In the genomic region with DNA sequence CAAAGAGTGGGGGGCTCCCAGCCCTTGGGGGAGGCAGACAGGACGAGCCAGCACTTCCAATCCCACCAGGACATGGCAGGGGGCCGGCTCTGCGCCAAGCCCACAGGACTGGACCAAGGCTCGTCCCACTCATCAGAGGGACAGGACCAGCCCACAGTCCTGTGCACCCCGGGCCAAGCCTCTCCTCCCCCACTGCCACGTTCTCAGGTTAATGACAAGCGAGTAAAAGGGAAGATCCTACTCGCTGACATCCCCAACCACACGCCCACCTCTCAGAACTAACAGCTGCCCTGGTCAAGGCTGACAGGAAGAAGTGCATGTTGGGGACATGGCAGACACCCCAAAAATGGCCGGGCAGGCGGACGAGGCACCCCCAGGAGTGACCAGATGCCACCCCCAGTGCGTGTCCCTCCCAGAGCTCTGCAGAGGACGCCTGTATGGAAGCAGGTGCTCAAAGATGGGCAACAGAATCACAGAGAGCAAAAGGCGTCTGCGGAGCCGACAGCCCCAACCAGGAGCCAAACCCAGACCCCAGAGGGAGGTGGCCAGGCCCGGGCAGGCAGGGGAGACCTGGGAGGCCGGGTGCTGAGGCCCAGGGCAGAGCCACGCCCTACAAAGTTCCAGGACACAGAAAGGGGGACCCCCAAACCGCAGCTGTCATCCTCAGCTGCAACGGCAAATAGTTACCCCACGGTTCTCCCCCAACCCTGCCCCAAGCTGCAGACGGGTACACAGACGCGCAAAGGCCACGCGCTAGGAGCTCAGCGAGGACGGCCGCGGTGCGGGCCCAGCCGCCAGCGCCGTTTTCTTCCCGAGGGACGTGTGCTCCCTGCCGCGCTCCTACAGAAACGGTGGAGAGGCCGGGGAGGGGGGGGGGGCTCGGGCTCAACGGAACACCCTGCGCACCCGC, we compare ENCODE assay signal across 8 cellular contexts. TPM values are rescaled to one million over a fixed set of nuclear protein-coding genes. Genes with fewer than 3 reads are reported as not detected.
A peak's percentile ranks its signal among the peaks of the same experiment; 100 is the strongest.
DNase-seq lines count a peak whose midpoint lies in the region; ATAC-seq and TF ChIP-seq lines count a peak whose summit lies in the region.

No MANE protein-coding gene starts in this region.

- H3K27ac ChIP-seq in HUES6 (ENCODE audit: low read depth, low read length) (peak overlapping the region; percentile 98), cardiac muscle cell (peak overlapping the region; percentile 95), prostate gland (peak overlapping the region; percentile 94 to 97)

- WGBS in prostate gland: 16% methylated on average over 18 of the region's 46 CpGs

- TF ChIP-seq CTCF in Calu3 (IDR thresholded peaks at IDR 0.05; ENCODE audit: unreplicated experiment) (no peak), cardiac muscle cell (IDR thresholded peaks at IDR 0.05; ENCODE audit: low read depth, low read length) (no peak), prostate gland (IDR thresholded peaks at IDR 0.05) (no peak)

- peak; percentile 1 for ATAC-seq in activated T-helper 17 cell treated with anti-CD3 and anti-CD28 coated beads, Interleukin-2, amount 50 U/mL, for 72 hours (replicated peaks)
- ATAC-seq in HG03378 (IDR thresholded peaks at IDR 0.05; ENCODE audit: unreplicated experiment): no peak

- peak overlapping the region; percentile 83 for H3K27ac Mint-ChIP-seq in Calu3 (ENCODE audit: unreplicated experiment)
- peak overlapping the region; percentile 97 for H3K27ac Mint-ChIP-seq in activated T-helper 17 cell treated with anti-CD3 and anti-CD28 coated beads, Interleukin-2, amount 50 U/mL, for 72 hours

- intact Hi-C loops in Calu3 (cut with micrococcal nuclease; ENCODE audit: unreplicated experiment): no loop called here
- intact Hi-C loops in prostate gland (cut with DNase I): no loop called here

- H3K4me1 ChIP-seq in HUES6 (ENCODE audit: control insufficient read depth, insufficient read depth, low read length) (peaks cover 15% of the 10 kb centered on the region), cardiac muscle cell (ENCODE audit: low read depth) (peaks cover 14% of the 10 kb centered on the region), prostate gland (replicated peaks) (peaks cover 52% of the 10 kb centered on the region)

- H3K27me3 Mint-ChIP-seq in Calu3 (ENCODE audit: unreplicated experiment): no peaks in the 10 kb centered on the region
- no peaks in the 10 kb centered on the region for H3K27me3 Mint-ChIP-seq in activated T-helper 17 cell treated with anti-CD3 and anti-CD28 coated beads, Interleukin-2, amount 50 U/mL, for 72 hours

- H3K4me3 ChIP-seq in HUES6 (ENCODE audit: low read depth, low read length) (peak overlapping the region; percentile 87), cardiac muscle cell (peak overlapping the region; percentile 97), prostate gland (peak overlapping the region; percentile 65 to 92)

- CTCF ChIA-PET in Calu3 (lab: Charles Lee): no interaction called here

- H3K36me3 Mint-ChIP-seq in Calu3 (ENCODE audit: insufficient read depth, unreplicated experiment): peaks cover 44% of the 10 kb centered on the region
- H3K36me3 Mint-ChIP-seq in activated T-helper 17 cell treated with anti-CD3 and anti-CD28 coated beads, Interleukin-2, amount 50 U/mL, for 72 hours (ENCODE audit: low read depth): peaks cover 30% of the 10 kb centered on the region

- peaks cover 16% of the 10 kb centered on the region for H3K36me3 ChIP-seq in HUES6 (ENCODE audit: control insufficient read depth, insufficient read depth, low read length)
- H3K36me3 ChIP-seq in cardiac muscle cell: no peaks in the 10 kb centered on the region
- no peaks in the 10 kb centered on the region for H3K36me3 ChIP-seq in prostate gland

- H3K9me3 ChIP-seq in HUES6 (ENCODE audit: control insufficient read depth, insufficient read depth, low read depth, low read length) (peaks cover 22% of the 10 kb centered on the region), cardiac muscle cell (ENCODE audit: low read depth) (no peaks in the 10 kb centered on the region), prostate gland (no peaks in the 10 kb centered on the region)

- H3K27me3 ChIP-seq in HUES6 (ENCODE audit: control insufficient read depth, insufficient read depth, low read length): no peaks in the 10 kb centered on the region
- H3K27me3 ChIP-seq in cardiac muscle cell: no peaks in the 10 kb centered on the region
- no peaks in the 10 kb centered on the region for H3K27me3 ChIP-seq in prostate gland (replicated peaks; ENCODE audit: insufficient read depth)

- H3K9me3 Mint-ChIP-seq in Calu3 (ENCODE audit: low read depth, unreplicated experiment): no peaks in the 10 kb centered on the region
- H3K9me3 Mint-ChIP-seq in activated T-helper 17 cell treated with anti-CD3 and anti-CD28 coated beads, Interleukin-2, amount 50 U/mL, for 72 hours: no peaks in the 10 kb centered on the region

- TF ChIP-seq POLR2A in prostate gland (IDR thresholded peaks at IDR 0.05): no peak

- H3K4me1 Mint-ChIP-seq in Calu3 (ENCODE audit: low read depth, unreplicated experiment): peaks cover 12% of the 10 kb centered on the region
- H3K4me1 Mint-ChIP-seq in activated T-helper 17 cell treated with anti-CD3 and anti-CD28 coated beads, Interleukin-2, amount 50 U/mL, for 72 hours: peaks cover 35% of the 10 kb centered on the region

- BruUV-seq in Calu3 (replicated peaks; lab: Mats Ljungman, UMichigan): no TSS peak

- DNase-seq in Calu3: no peak
- peak in 1 of 2 donors; percentile 32 for DNase-seq in cardiac muscle cell (ENCODE audit: low read depth in 1 of 2, low spot score in 1 of 2)
- DNase-seq in prostate gland (ENCODE audit: low spot score): peak; percentile 4
- no peak for DNase-seq in dedifferentiated amniotic fluid mesenchymal stem cell (ENCODE audit: extremely low spot score)
- DNase-seq in NK-92 treated with Interleukin-12 subunit alpha and Interleukin-12 subunit beta, amount 100 ng/mL, for 24 hours (lab: John Stamatoyannopoulos, UW): no peak

- H3K9ac ChIP-seq in HUES6 (ENCODE audit: low read length): peak overlapping the region; percentile 95

- H3K4me3 Mint-ChIP-seq in Calu3 (ENCODE audit: low read depth, unreplicated experiment): peak overlapping the region; percentile 73
- peak overlapping the region; percentile 91 for H3K4me3 Mint-ChIP-seq in activated T-helper 17 cell treated with anti-CD3 and anti-CD28 coated beads, Interleukin-2, amount 50 U/mL, for 72 hours

RNA-seq across cellular contexts. Expression of gene CTBP1, which starts 1.8 kb away (rescaled TPM):
- total RNA-seq in Calu3 (2022) (115 and 130 TPM in 2 replicates), cardiac muscle cell (321 and 431 TPM in 2 replicates), prostate gland (100 to 1,000 TPM; 173 to 264 TPM)
- 100 to 1,000 TPM; 117 to 173 TPM for total RNA-seq in activated T-helper 17 cell treated with anti-CD3 and anti-CD28 coated beads, Interleukin-2, amount 50 U/mL, for 72 hours
- 152 and 174 TPM in 2 replicates for polyA plus RNA-seq in cardiac muscle cell

RNA-seq across cellular contexts. Expression of gene MAEA, which starts 42.5 kb away (rescaled TPM):
- 59.0 and 59.6 TPM in 2 replicates for total RNA-seq in Calu3 (2022)
- total RNA-seq in activated T-helper 17 cell treated with anti-CD3 and anti-CD28 coated beads, Interleukin-2, amount 50 U/mL, for 72 hours: 10 to 100 TPM; 61.4 to 62.8 TPM
- total RNA-seq in cardiac muscle cell: 85.0 and 88.3 TPM in 2 replicates
- polyA plus RNA-seq in cardiac muscle cell: 70.2 and 76.8 TPM in 2 replicates
- 100 to 1,000 TPM in 1 of 2 donors, 10 to 100 TPM in 1; 76.0 to 110 TPM for total RNA-seq in prostate gland
